8 cellular contexts compared by ENCODE assay signal in the genomic region with DNA sequence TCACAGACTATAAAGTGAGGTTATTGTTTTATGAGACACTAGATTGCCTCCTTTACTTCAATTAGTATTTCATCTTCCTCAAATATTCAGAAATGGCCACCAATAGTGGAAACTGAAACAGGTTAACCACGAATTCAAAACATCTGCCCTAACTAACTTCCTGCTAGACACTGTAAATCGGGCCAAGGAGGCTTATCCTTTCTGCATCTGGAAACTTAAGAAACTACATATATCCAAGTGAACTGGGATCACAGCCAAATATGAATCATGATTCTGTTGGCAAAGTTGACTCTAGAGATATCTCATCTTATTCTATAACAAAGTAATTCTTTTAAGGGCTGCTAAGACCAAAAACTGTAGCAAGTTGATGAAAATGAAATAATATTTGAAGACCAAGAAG.
DNase-seq lines count a peak whose midpoint lies in the region; ATAC-seq and TF ChIP-seq lines count a peak whose summit lies in the region.

No MANE protein-coding gene starts in this region.

- intact Hi-C loops in PC-3 (cut with micrococcal nuclease) = no loop called here

- TF ChIP-seq EP300 in tibial nerve (IDR thresholded peaks at IDR 0.05) = no peak

- H3K4me1 ChIP-seq in PC-3 (ENCODE audit: insufficient read depth, low read length) = peaks cover 23% of the 10 kb centered on the region
- peaks cover 0 to 14% (median 3%) of the 10 kb centered on the region in 4 donors for H3K4me1 ChIP-seq in tibial nerve

- peak; percentile 96 for DNase-seq in PC-3
- DNase-seq in hepatic stellate cell (ENCODE audit: low spot score) = peak; percentile 11
- no peak for DNase-seq in hypothalamus (lab: John Stamatoyannopoulos, UW)
- DNase-seq in tibial nerve (ENCODE audit: low spot score in 2 of 2) = no peak

- H3K27me3 ChIP-seq in PC-3 (ENCODE audit: low read length) (no peaks in the 10 kb centered on the region), tibial nerve (no peaks in the 10 kb centered on the region)

- POLR2A ChIA-PET in PC-3 (lab: Charles Lee; ENCODE audit: unreplicated experiment) = interaction anchor here (0.8 kb wide), 1 partner anchor 63 kb away, joined by 7 read pairs; no protein-coding TSS in a partner anchor

- H3K79me2 ChIP-seq in PC-3 (ENCODE audit: low read length) = no peaks in the 10 kb centered on the region

- H2AFZ ChIP-seq in PC-3 (ENCODE audit: low read length) = no peak overlapping the region

- 38 to 46% methylated on average over 2 of the region's 2 CpGs for whole genome bisulfite sequencing in tibial nerve, 2 donors

- 0 out of 2 replicates have a peak, but pooled peaks cover 6% of the 10 kb centered on the region for H3K9me3 ChIP-seq in PC-3 (ENCODE audit: low read length)
- peaks cover 0 to 23% (median 0%) of the 10 kb centered on the region in 4 donors for H3K9me3 ChIP-seq in tibial nerve

- no peak for TF ChIP-seq POLR2A in tibial nerve (IDR thresholded peaks at IDR 0.05)

- CTCF ChIA-PET in PC-3 (lab: Charles Lee) = no interaction called here

- no peaks in the 10 kb centered on the region for H3F3A ChIP-seq in PC-3 (ENCODE audit: low read length, unreplicated experiment)

- no TSS peak for BruUV-seq in PC-3 (replicated peaks; lab: Mats Ljungman, UMichigan)

- no peaks in the 10 kb centered on the region for H4K20me1 ChIP-seq in PC-3 (ENCODE audit: low read length)

- ATAC-seq in GM18498 (IDR thresholded peaks at IDR 0.05; ENCODE audit: unreplicated experiment) (peak; percentile 80), HG02885 (IDR thresholded peaks at IDR 0.05; ENCODE audit: poor library complexity, unreplicated experiment) (peak; percentile 71), PC-3 (peak; percentile 89), GM21528 (IDR thresholded peaks at IDR 0.05; ENCODE audit: low FRiP score, unreplicated experiment) (no peak), GM19397 (IDR thresholded peaks at IDR 0.05; ENCODE audit: unreplicated experiment) (no peak)

- no peaks in the 10 kb centered on the region for H3K9me2 ChIP-seq in PC-3 (replicated peaks; ENCODE audit: low read length)

- TF ChIP-seq CTCF in PC-3 (conservative IDR thresholded peaks at IDR 0.05; ENCODE audit: low read depth, low read length) = no peak
- TF ChIP-seq CTCF in tibial nerve (IDR thresholded peaks at IDR 0.05) = no peak

- peak overlapping the region; percentile 35 for H3K4me2 ChIP-seq in PC-3 (ENCODE audit: low read length)

- H3K36me3 ChIP-seq in PC-3 (ENCODE audit: low read depth, low read length) (no peaks in the 10 kb centered on the region), tibial nerve (peaks cover 0 to 3% (median 0%) of the 10 kb centered on the region in 3 donors)

- H3K4me3 ChIP-seq in PC-3 (ENCODE audit: low read length) (no peak overlapping the region), tibial nerve (no peak overlapping the region)

- H3K27ac ChIP-seq in PC-3 (ENCODE audit: low read length) = no peak overlapping the region; the same call in 1 of the 2 replicates
- H3K27ac ChIP-seq in tibial nerve = no peak overlapping the region

- H3K9ac ChIP-seq in PC-3 (ENCODE audit: low read length) = no peak overlapping the region

Comparison
In these comparisons a context has a peak if more than half of its experiments do, and no peak if none do; other contexts are left out.
1. ATAC-seq: peak in GM18498 (single experiment), HG02885 (single experiment) and PC-3 (single experiment); none in GM21528 (single experiment) and GM19397 (single experiment).
2. DNase-seq: peak in PC-3 (single experiment) and hepatic stellate cell (single experiment); none in hypothalamus (0 of 51) and tibial nerve (0 of 2).